23 cellular contexts compared by ENCODE assay signal in genomic region chr6:106773482-106773881, GRCh38.
DNase-seq lines count a peak whose midpoint lies in the region; ATAC-seq and TF ChIP-seq lines count a peak whose summit lies in the region.
"Had no signal": no experiment of that assay in that cellular context is flagged by ENCODE, and none has a peak within 500 bp of the region (broad histone marks: within the 10 kb centered on the region; RNA-seq: fewer than 3 reads in every experiment).

No MANE protein-coding gene starts in this region.

- H3T11ph ChIP-seq in H9 (ENCODE audit: low read length), result no peak overlapping the region

- no peak overlapping the region for H2BK20ac ChIP-seq in H9 (ENCODE audit: low read depth, low read length, poor library complexity, severe bottlenecking)

- H3K9me3 Mint-ChIP-seq in H9, result peaks cover 24 to 26% of the 10 kb centered on the region in 2 experiments

- no peaks in the 10 kb centered on the region for H3K23me2 ChIP-seq in H9 (ENCODE audit: insufficient read length, low read depth, low read length, poor library complexity, severe bottlenecking)

- dilution Hi-C loops in mammary epithelial cell (cut with HindIII; ENCODE audit: low sequenced_read_pairs), result no loop called here

- ATAC-seq in left lung (peak; percentile 34), HG03175 (IDR thresholded peaks at IDR 0.05; ENCODE audit: unreplicated experiment) (no peak), HG03521 (IDR thresholded peaks at IDR 0.05; ENCODE audit: unreplicated experiment) (no peak)
- ATAC-seq: left cardiac atrium; psoas muscle; stimulated activated memory B cell treated with anti-CD40 and anti-IgM and Interleukin-4, amounts not matched to agents 10 μg/mL and 1 μg/mL and 100 μg/mL, for 72 hours; T-helper 17 cell had no signal

- no peak overlapping the region for H4K8ac ChIP-seq in H9 (replicated peaks; ENCODE audit: insufficient read length, low read depth, low read length)

- H3K4me2 ChIP-seq in mammary epithelial cell (ENCODE audit: insufficient read depth, low read depth, low read length) (peak overlapping the region; percentile 7), H9 (ENCODE audit: insufficient read depth, insufficient read length, low read length) (no peak overlapping the region)
- H3K4me2 ChIP-seq: BLaER1 had no signal

- H3K9ac ChIP-seq in mammary epithelial cell (ENCODE audit: insufficient read depth, low read length) (no peak overlapping the region), H9 (ENCODE audit: extremely low read depth, insufficient read length, low read length) (no peak overlapping the region)
- H3K9ac ChIP-seq: BLaER1 had no signal

- H2BK15ac ChIP-seq in H9 (ENCODE audit: low read depth, low read length), result no peak overlapping the region

- no peak overlapping the region for H2BK5ac ChIP-seq in H9 (ENCODE audit: insufficient read length, low read length)

- H3K4me1 Mint-ChIP-seq in H9, result peaks cover 14% of the 10 kb centered on the region in 2 experiments
- H3K4me1 Mint-ChIP-seq: T-helper 17 cell had no signal

- H3K36me3 ChIP-seq in mammary epithelial cell (ENCODE audit: insufficient read depth, low read length), result no peaks in the 10 kb centered on the region
- H3K36me3 ChIP-seq in left lung, result no peaks in the 10 kb centered on the region
- H3K36me3 ChIP-seq in thyroid gland, result no peaks in the 10 kb centered on the region
- H3K36me3 ChIP-seq: BLaER1, tibial artery had no signal

- peak overlapping the region in 1 of 3 experiments; percentile 36; a peak in 1 of 7 replicates for H3K27ac Mint-ChIP-seq in H9
- H3K27ac Mint-ChIP-seq: activated T-helper 2 cell treated with anti-CD3 and anti-CD28 coated beads, Interferon-gamma antibody, Interleukin-2, Interleukin-4, amounts not matched to agents 10 μg/mL and 5 μg/mL and 100 μg/mL, durations not matched to agents 14 hours and 24 hours and 36 hours; stimulated activated memory B cell treated with anti-CD40 and anti-IgM and Interleukin-4, amounts not matched to agents 10 μg/mL and 1 μg/mL and 100 μg/mL, for 72 hours; T-helper 17 cell had no signal

- H3K18ac ChIP-seq in H9 (ENCODE audit: insufficient read length, low read depth, low read length), result no peak overlapping the region

- no peak overlapping the region for H3K14ac ChIP-seq in H9 (ENCODE audit: insufficient read depth, low read length)

- H4K91ac ChIP-seq in H9 (ENCODE audit: insufficient read length, low read depth, low read length), result no peak overlapping the region

- no peak overlapping the region for H2BK12ac ChIP-seq in H9 (ENCODE audit: insufficient read length, low read depth, low read length)

- peak in 1 of 2 donors; percentile 51 for TF ChIP-seq POLR2A in thyroid gland (IDR thresholded peaks at IDR 0.05)

- H4K5ac ChIP-seq in H9 (ENCODE audit: insufficient read length, low read depth, low read length), result no peak overlapping the region

- no peak overlapping the region for H3K4ac ChIP-seq in H9 (ENCODE audit: low read depth, low read length)

- H4K20me1 ChIP-seq in mammary epithelial cell (ENCODE audit: insufficient read depth, low read length), result no peaks in the 10 kb centered on the region
- no peaks in the 10 kb centered on the region for H4K20me1 ChIP-seq in H9 (ENCODE audit: control insufficient read depth, insufficient read depth, insufficient read length)
- H4K20me1 ChIP-seq: BLaER1 had no signal

- H3K4me1 ChIP-seq in mammary epithelial cell (ENCODE audit: insufficient read depth, low read length) (peaks cover 12% of the 10 kb centered on the region), left lung (no peaks in the 10 kb centered on the region), thyroid gland (peaks cover 8 to 11% of the 10 kb centered on the region in 2 donors), H9 (ENCODE audit: insufficient read depth, low read length) (peaks cover 2% of the 10 kb centered on the region; the same call in 1 of the 2 replicates)
- H3K4me1 ChIP-seq: BLaER1, psoas muscle had no signal

- CTCF ChIA-PET in mammary epithelial cell (lab: Charles Lee; ENCODE audit: low non-redundant PET), result no interaction called here

- H3K27me3 Mint-ChIP-seq in H9 (ENCODE audit: low read depth), result no peaks in the 10 kb centered on the region
- H3K27me3 Mint-ChIP-seq: stimulated activated memory B cell treated with anti-CD40 and anti-IgM and Interleukin-4, amounts not matched to agents 10 μg/mL and 1 μg/mL and 100 μg/mL, for 72 hours had no signal

- intact Hi-C loops in mammary epithelial cell (cut with micrococcal nuclease) (no loop called here), left lung (cut with DNase I) (no loop called here), thyroid gland (cut with DNase I) (no loop called here)

- TF ChIP-seq CTCF in mammary epithelial cell (conservative IDR thresholded peaks at IDR 0.05 in 1 of 2, IDR thresholded peaks at IDR 0.05 in 1 of 2; ENCODE audit: extremely low read depth in 1 of 2, insufficient read depth in 1 of 2, low read depth in 1 of 2, low read length in 2 of 2) (no peak), left lung (IDR thresholded peaks at IDR 0.05) (no peak), thyroid gland (IDR thresholded peaks at IDR 0.05) (no peak), H9 (conservative IDR thresholded peaks at IDR 0.05) (no peak)

- BruUV-seq in mammary epithelial cell (replicated peaks; lab: Mats Ljungman, UMichigan), result no TSS peak

- H3K4me3 ChIP-seq in mammary epithelial cell (replicated peaks in 1 of 3; ENCODE audit: insufficient read depth in 1 of 3, low read depth in 2 of 3, low read length in 3 of 3), result no peak overlapping the region
- H3K4me3 ChIP-seq in left lung, result no peak overlapping the region
- H3K4me3 ChIP-seq in thyroid gland (replicated peaks in 1 of 3), result no peak overlapping the region
- H3K4me3 ChIP-seq: BLaER1, psoas muscle, tibial artery had no signal

- no peaks in the 10 kb centered on the region for H3K27me3 ChIP-seq in mammary epithelial cell (ENCODE audit: insufficient read depth, low read length)
- H3K27me3 ChIP-seq in left lung, result no peaks in the 10 kb centered on the region
- H3K27me3 ChIP-seq in thyroid gland, result no peaks in the 10 kb centered on the region
- H3K27me3 ChIP-seq in H9 (ENCODE audit: insufficient read depth, low read length), result no peaks in the 10 kb centered on the region
- H3K27me3 ChIP-seq: BLaER1, tibial artery had no signal

- H3K27ac ChIP-seq in mammary epithelial cell (ENCODE audit: insufficient read depth, low read depth, low read length) (peak overlapping the region; percentile 24), left lung (no peak overlapping the region), thyroid gland (peak overlapping the region; percentile 83 to 90 (median 84)), H9 (ENCODE audit: insufficient read length, low read depth, low read length) (no peak overlapping the region)
- H3K27ac ChIP-seq: BLaER1, psoas muscle, tibial artery had no signal

- WGBS in mammary epithelial cell (ENCODE audit: low coverage, missing lambda C conversion rate), result 38% methylated on average over 4 of the region's 4 CpGs
- WGBS in thyroid gland, 2 donors, result 18 to 19% methylated on average over 4 of the region's 4 CpGs
- WGBS in H9 (ENCODE audit: extremely low coverage, insufficient read length, low lambda C conversion rate), result no CpG with 5 or more reads among the region's 4 CpGs

- H3K79me2 ChIP-seq in mammary epithelial cell (ENCODE audit: insufficient read depth, low read length) (no peaks in the 10 kb centered on the region), H9 (ENCODE audit: insufficient read depth, low read length) (no peaks in the 10 kb centered on the region)

- peak; percentile 46 for DNase-seq in NCI-H2196 (lab: John Stamatoyannopoulos, UW; ENCODE audit: unreplicated experiment)
- DNase-seq in NCI-H2196 treated with DMSO at 0.1 percent for 48 hours (lab: John Stamatoyannopoulos, UW; ENCODE audit: unreplicated experiment), result no peak
- peak; percentile 89 for DNase-seq in mammary epithelial cell
- DNase-seq in left lung, result no peak
- DNase-seq in thyroid gland, result peak; percentile 81 to 82
- DNase-seq in H9, result no peak
- DNase-seq: 8988T; activated CD4-positive, CD25-positive, alpha-beta regulatory T cell; cerebellar nuclear complex; DMS 273 treated with DMSO at 0.1 percent for 48 hours; effector memory CD4-positive, alpha-beta T cell; Kasumi-1; left cardiac atrium; NCI-H1417 treated with DMSO at 0.1 percent for 48 hours; psoas muscle; SHP77 treated with DMSO at 0.1 percent for 48 hours; T-helper 17 cell had no signal

- H2AK5ac ChIP-seq in H9 (ENCODE audit: insufficient read length, low read length), result no peak overlapping the region

- no peak overlapping the region for H3K4me3 Mint-ChIP-seq in H9
- H3K4me3 Mint-ChIP-seq: stimulated activated memory B cell treated with anti-CD40 and anti-IgM and Interleukin-4, amounts not matched to agents 10 μg/mL and 1 μg/mL and 100 μg/mL, for 72 hours; T-helper 17 cell had no signal

- H3K23ac ChIP-seq in H9 (ENCODE audit: insufficient read length, low read depth, low read length), result no peak overlapping the region

- no peaks in the 10 kb centered on the region for H3K79me1 ChIP-seq in H9 (ENCODE audit: insufficient read depth, low read depth, low read length, poor library complexity, severe bottlenecking)

- no peak overlapping the region for H2BK120ac ChIP-seq in H9 (ENCODE audit: low read depth, low read length, poor library complexity, severe bottlenecking)

- in situ Hi-C loops in mammary epithelial cell (cut with MboI; ENCODE audit: low sequenced_read_pairs in 2 of 2), result no loop called here

- peaks cover 12 to 31% (median 17%) of the 10 kb centered on the region in 3 experiments for H3K36me3 Mint-ChIP-seq in H9 (ENCODE audit: insufficient read depth in 1 of 3, low read depth in 3 of 3)

- no peak overlapping the region for H3K56ac ChIP-seq in H9 (ENCODE audit: insufficient read length, low read depth, low read length)

- H3K9me3 ChIP-seq in mammary epithelial cell (replicated peaks; ENCODE audit: insufficient read depth, low read length), result peaks cover 4% of the 10 kb centered on the region
- H3K9me3 ChIP-seq in left lung, result peaks cover 0 to 21% of the 10 kb centered on the region in 2 donors
- H3K9me3 ChIP-seq in thyroid gland, result no peaks in the 10 kb centered on the region
- peaks cover 11% of the 10 kb centered on the region for H3K9me3 ChIP-seq in H9 (ENCODE audit: control insufficient read depth, low read depth, low read length)

- H2AFZ ChIP-seq in mammary epithelial cell (ENCODE audit: low read depth, low read length) (peak overlapping the region; percentile 48), H9 (ENCODE audit: low read length) (no peak overlapping the region)

Comparison
In these comparisons a context has a peak if more than half of its experiments do, and no peak if none do; other contexts are left out.
1. DNase-seq: peak in NCI-H2196 (single experiment), mammary epithelial cell (single experiment) and thyroid gland (2 of 2); none in NCI-H2196 treated with DMSO at 0.1 percent for 48 hours (single experiment), left lung (0 of 2) and H9 (single experiment).
2. H3K27ac ChIP-seq: peak in mammary epithelial cell (single experiment) and thyroid gland (3 of 3); none in left lung (0 of 2) and H9 (single experiment).